ENCODE assay signal across 15 cellular contexts in genomic region chr16:84751947-84752346, GRCh38. TPM values are rescaled to one million over a fixed set of nuclear protein-coding genes. Genes with fewer than 3 reads are reported as not detected.
DNase-seq lines count a peak whose midpoint lies in the region; ATAC-seq, FAIRE-seq and TF ChIP-seq lines count a peak whose summit lies in the region.
"Had no signal": no experiment of that assay in that cellular context is flagged by ENCODE, and none has a peak within 500 bp of the region (broad histone marks: within the 10 kb centered on the region; RNA-seq: fewer than 3 reads in every experiment).

No MANE protein-coding gene starts in this region.

- H3K4me2 ChIP-seq in GM12878 (ENCODE audit: control insufficient read depth, insufficient read depth) = peak overlapping the region; percentile 58

- no TSS peak for BruUV-seq in GM12878 (replicated peaks; lab: Mats Ljungman, UMichigan)

- H3K27ac ChIP-seq in right atrium auricular region (no peak overlapping the region), HL-60 (replicated peaks) (peak overlapping the region; percentile 40; the same call in 1 of the 2 replicates), GM12878 (ENCODE audit: control insufficient read depth, insufficient read depth) (peak overlapping the region; percentile 56), pancreas (no peak overlapping the region)
- H3K27ac ChIP-seq: colonic mucosa, WERI-Rb-1 had no signal

- no peak for TF ChIP-seq RAD21 in GM12878 (IDR thresholded peaks at IDR 0.05; ENCODE audit: insufficient read depth, low read depth, low read length)

- H3K9me3 ChIP-seq in right atrium auricular region (no peaks in the 10 kb centered on the region), GM12878 (replicated peaks; ENCODE audit: control insufficient read depth, insufficient read depth, low read length) (no peaks in the 10 kb centered on the region), pancreas (no peaks in the 10 kb centered on the region)
- H3K9me3 ChIP-seq: colonic mucosa, tibial nerve had no signal

- RAD21 ChIA-PET in GM12878 (lab: Charles Lee; ENCODE audit: unreplicated experiment) = interaction anchor here (0.9 to 8.1 kb wide), 5 partner anchors 12 to 218 kb away, joined by 3 to 84 read pairs (median 52); no protein-coding TSS in a partner anchor

- no peak for ATAC-seq in Right ventricle myocardium superior (ENCODE audit: poor library complexity)
- ATAC-seq in GM12878 = peak; percentile 83
- ATAC-seq in stimulated activated naive CD8-positive, alpha-beta T cell treated with anti-CD3 and anti-CD28 coated beads, Interleukin-15, amount 100 ng/mL, for 72 hours = peak; percentile 89
- ATAC-seq in pancreas = no peak
- ATAC-seq: CD8-positive, alpha-beta T cell had no signal

- POLR2A ChIA-PET in GM12878 (lab: Charles Lee) = interaction anchor here (1.0 to 1.7 kb wide), 3 partner anchors 51 to 201 kb away, joined by 3 to 6 read pairs (median 5); no protein-coding TSS in a partner anchor

- H3K4me1 ChIP-seq in right atrium auricular region = peaks cover 0 to 34% of the 10 kb centered on the region in 2 donors
- peaks cover 54% of the 10 kb centered on the region for H3K4me1 ChIP-seq in GM12878 (ENCODE audit: control insufficient read depth, insufficient read depth, low read length)
- H3K4me1 ChIP-seq in pancreas = peaks cover 0 to 10% (median 3%) of the 10 kb centered on the region in 3 donors

- SMC1A ChIA-PET in GM12878 (lab: Charles Lee; ENCODE audit: uncharacterized antibody, unreplicated experiment) = interaction anchor here (0.9 to 11.2 kb wide), 8 partner anchors 15 to 219 kb away, joined by 3 to 142 read pairs (median 8); no protein-coding TSS in a partner anchor

- DNase-seq in right atrium auricular region (ENCODE audit: low spot score) = peak; percentile 42
- DNase-seq in Right ventricle myocardium superior = no peak
- DNase-seq in HL-60 (ENCODE audit: low read depth in 1 of 2, low spot score in 1 of 2) = peak; percentile 30 to 61
- peak; percentile 70 for DNase-seq in GM12878 (ENCODE audit: low read depth, low spot score)
- DNase-seq in stimulated activated naive CD8-positive, alpha-beta T cell treated with anti-CD3 and anti-CD28 coated beads, Interleukin-15, amount 100 ng/mL, for 72 hours = peak in 1 of 2 donors; percentile 54
- DNase-seq in pancreas = no peak
- no peak for DNase-seq in GDM1 (lab: John Stamatoyannopoulos, UW)
- no peak for DNase-seq in DMS53 (lab: John Stamatoyannopoulos, UW)
- DNase-seq: CD8-positive, alpha-beta T cell; NCI-H526 treated with DMSO at 0.1 percent for 48 hours; WERI-Rb-1 had no signal

- intact Hi-C loops in Right ventricle myocardium superior (cut with DNase I) (loop anchor here (5.0 to 10.0 kb wide), 2 partner anchors 220 to 333 kb away; no protein-coding TSS in a partner anchor), GM12878 (cut with micrococcal nuclease; ENCODE audit: unreplicated experiment) (loop anchor here (10.0 kb wide), 1 partner anchor 143 kb away; no protein-coding TSS in a partner anchor), pancreas (cut with DNase I) (loop anchor here in 1 of 3 donors (5.0 kb wide), 1 partner anchor 200 kb away; no protein-coding TSS in a partner anchor)

- CTCF ChIA-PET in GM12878 (lab: Yijun Ruan, JAX) = interaction anchor here (0.5 to 12.5 kb wide), 8 partner anchors 13 to 219 kb away, joined by 3 to 239 read pairs (median 32); no protein-coding TSS in a partner anchor

- H3K27me3 ChIP-seq in right atrium auricular region = no peaks in the 10 kb centered on the region
- no peaks in the 10 kb centered on the region for H3K27me3 ChIP-seq in HL-60 (ENCODE audit: insufficient read depth, poor library complexity, severe bottlenecking)
- no peaks in the 10 kb centered on the region for H3K27me3 ChIP-seq in GM12878 (replicated peaks in 1 of 2; ENCODE audit: control insufficient read depth in 2 of 2, insufficient read depth in 2 of 2, low read length in 1 of 2)
- no peaks in the 10 kb centered on the region for H3K27me3 ChIP-seq in pancreas
- H3K27me3 ChIP-seq: colonic mucosa, tibial nerve had no signal

- no peaks in the 10 kb centered on the region for H3K9me3 Mint-ChIP-seq in stimulated activated naive CD8-positive, alpha-beta T cell treated with anti-CD3 and anti-CD28 coated beads, Interleukin-15, amount 100 ng/mL, for 72 hours
- H3K9me3 Mint-ChIP-seq: CD8-positive, alpha-beta T cell had no signal

- TF ChIP-seq EP300 in GM12878 (IDR thresholded peaks at IDR 0.05; ENCODE audit: borderline replicate concordance in 1 of 2, control insufficient read depth in 1 of 2, low read depth in 2 of 2, low read length in 2 of 2) = peak in 1 of 2 experiments; percentile 45; a peak in 1 of 4 replicates

- in situ Hi-C loops in GM12878 (cut with MboI) = loop anchor here (5.0 kb wide), 1 partner anchor 220 kb away; no protein-coding TSS in a partner anchor

- H4K20me1 ChIP-seq in GM12878 (ENCODE audit: control insufficient read depth, insufficient read depth) = 0 out of 2 replicates have a peak, but pooled peaks cover 4% of the 10 kb centered on the region

- TF ChIP-seq CTCF in right atrium auricular region (IDR thresholded peaks at IDR 0.05) (no peak), HL-60 (IDR thresholded peaks at IDR 0.05; ENCODE audit: insufficient read depth, low read length) (no peak), GM12878 (IDR thresholded peaks at IDR 0.05 in 2 of 3, conservative IDR thresholded peaks at IDR 0.05 in 1 of 3; ENCODE audit: control insufficient read depth in 2 of 3, extremely low read depth in 1 of 3, insufficient read depth in 1 of 3, low read depth in 3 of 3, low read length in 3 of 3) (no peak), pancreas (IDR thresholded peaks at IDR 0.05) (no peak)

- no peaks in the 10 kb centered on the region for H3K27me3 Mint-ChIP-seq in stimulated activated naive CD8-positive, alpha-beta T cell treated with anti-CD3 and anti-CD28 coated beads, Interleukin-15, amount 100 ng/mL, for 72 hours

- H3K4me1 Mint-ChIP-seq in stimulated activated naive CD8-positive, alpha-beta T cell treated with anti-CD3 and anti-CD28 coated beads, Interleukin-15, amount 100 ng/mL, for 72 hours = peaks cover 78% of the 10 kb centered on the region

- FAIRE-seq in GM12878 (lab: Jason Lieb, UNC) (peak; percentile 62), pancreas (lab: Jason Lieb, UNC) (no peak)
- FAIRE-seq: islet of Langerhans had no signal

- H3K9ac ChIP-seq in GM12878 (ENCODE audit: control insufficient read depth, insufficient read depth, low read length) = no peak overlapping the region

- H2AFZ ChIP-seq in GM12878 (ENCODE audit: control insufficient read depth, low read depth, low read length) = no peak overlapping the region

- H3K36me3 ChIP-seq in right atrium auricular region (no peaks in the 10 kb centered on the region), GM12878 (ENCODE audit: control insufficient read depth in 2 of 2, insufficient read depth in 2 of 2, low read length in 1 of 2) (peaks cover 5 to 9% of the 10 kb centered on the region in 2 experiments; a peak in 3 of 4 replicates), pancreas (no peaks in the 10 kb centered on the region)
- H3K36me3 ChIP-seq: colonic mucosa, tibial nerve, WERI-Rb-1 had no signal

- TF ChIP-seq POLR2A in GM12878 (IDR thresholded peaks at IDR 0.05; ENCODE audit: low read depth, low read length) = no peak

- H3K27ac Mint-ChIP-seq in stimulated activated naive CD8-positive, alpha-beta T cell treated with anti-CD3 and anti-CD28 coated beads, Interleukin-15, amount 100 ng/mL, for 72 hours = peak overlapping the region in 1 of 2 donors; percentile 67

- peaks cover 77% of the 10 kb centered on the region for H3K79me2 ChIP-seq in GM12878 (ENCODE audit: control insufficient read depth, insufficient read depth, low read length)

- H3K4me3 ChIP-seq in right atrium auricular region = no peak overlapping the region
- H3K4me3 ChIP-seq in HL-60 (replicated peaks; ENCODE audit: insufficient read depth, low read length) = no peak overlapping the region
- H3K4me3 ChIP-seq in GM12878 = peak overlapping the region; percentile 28; the same call in 1 of the 2 replicates
- H3K4me3 ChIP-seq in pancreas = no peak overlapping the region
- H3K4me3 ChIP-seq: colonic mucosa, skin epidermis, tibial nerve had no signal

- peak overlapping the region; percentile 29 to 54 for H3K4me3 Mint-ChIP-seq in stimulated activated naive CD8-positive, alpha-beta T cell treated with anti-CD3 and anti-CD28 coated beads, Interleukin-15, amount 100 ng/mL, for 72 hours
- H3K4me3 Mint-ChIP-seq: CD8-positive, alpha-beta T cell had no signal

TF ChIP-seq in GM12878, 131 proteins besides CTCF, POLR2A, EP300 and RAD21 (continues in another document):
- TF ChIP-seq EGR1 (IDR thresholded peaks at IDR 0.05; ENCODE audit: borderline replicate concordance in 1 of 2, low read depth in 2 of 2, low read length in 2 of 2) = no peak
- TF ChIP-seq CHD1 (IDR thresholded peaks at IDR 0.05; ENCODE audit: low read depth, low read length) = no peak
- no peak for TF ChIP-seq STAT3 (IDR thresholded peaks at IDR 0.05; ENCODE audit: low read depth, low read length)
- no peak for TF ChIP-seq NRF1 (conservative IDR thresholded peaks at IDR 0.05; ENCODE audit: low read depth, low read length)

RNA-seq across cellular contexts. Expression of gene USP10, which starts 52.1 kb away (rescaled TPM):
- total RNA-seq in right atrium auricular region = 10 to 100 TPM; 44.9 to 52.3 TPM
- total RNA-seq in Right ventricle myocardium superior = 70.6 TPM
- total RNA-seq in GM12878 (2013; cell fraction: nucleolus; rRNA removed) = 199 and 215 TPM in 2 replicates
- total RNA-seq in GM12878 (2014; rRNA removed) = 70.7 and 77.3 TPM in 2 replicates
- 80.8 and 85.2 TPM in 2 replicates for total RNA-seq in GM12878 (2014; rRNA removed; fragmentation: Illumina TruSeq; extraction: Trizol)
- total RNA-seq in GM12878 (2021) = 119 and 122 TPM in 2 replicates
- 47.5 TPM for polyA plus RNA-seq in GM12878 (2011; ENCODE audit: low read depth)
- 74.7 and 125 TPM in 2 replicates for polyA plus RNA-seq in GM12878 (2011; rRNA removed)
- polyA plus RNA-seq in GM12878 (2011; cell fraction: cytosol; rRNA removed) = 121 and 122 TPM in 2 replicates
- 109 and 126 TPM in 2 replicates for polyA plus RNA-seq in GM12878 (2011; cell fraction: nucleus; rRNA removed)
- 67.1 and 71.5 TPM in 2 replicates for polyA plus RNA-seq in GM12878 (2012)
- 133 and 198 TPM in 2 replicates for polyA plus RNA-seq in GM12878 (2014; fragmentation: Illumina TruSeq; extraction: Trizol)
- 10 to 100 TPM; 46.1 to 47.7 TPM for polyA plus RNA-seq in GM12878 (2014; fragmentation: Nextera tagmentation; extraction: Ambion mirVana)
- 87.5 and 87.9 TPM in 2 replicates for polyA plus RNA-seq in GM12878 (2014; rRNA removed)
- 100 to 1,000 TPM; 143 to 160 TPM for polyA plus RNA-seq in GM12878 (2016; fragmentation: Nextera tagmentation; extraction: Ambion mirVana)
- 227 and 233 TPM in 2 replicates for polyA minus RNA-seq in GM12878 (2011; rRNA and poly(A)+ RNA removed)
- polyA minus RNA-seq in GM12878 (2011; cell fraction: cytosol; rRNA and poly(A)+ RNA removed) = 47.4 and 71.6 TPM in 2 replicates
- 39.7 and 77.1 TPM in 2 replicates for polyA minus RNA-seq in GM12878 (2011; cell fraction: nucleus; rRNA and poly(A)+ RNA removed)
- total RNA-seq in pancreas = 10 to 100 TPM; 22.8 to 40.6 (median 31.5) TPM
- polyA plus RNA-seq in pancreas = 10 to 100 TPM; 11.4 to 18.2 TPM

Comparison
In these comparisons a context has a peak if more than half of its experiments do, and no peak if none do; other contexts are left out.
1. DNase-seq: peak in right atrium auricular region (single experiment), HL-60 (2 of 2) and GM12878 (single experiment); none in Right ventricle myocardium superior (single experiment), pancreas (0 of 6), GDM1 (single experiment) and DMS53 (single experiment).
2. H3K27ac ChIP-seq: peak in HL-60 (single experiment) and GM12878 (single experiment); none in right atrium auricular region (0 of 2) and pancreas (0 of 4).
3. ATAC-seq: peak in GM12878 (single experiment) and stimulated activated naive CD8-positive, alpha-beta T cell treated with anti-CD3 and anti-CD28 coated beads, Interleukin-15, amount 100 ng/mL, for 72 hours (single experiment); none in Right ventricle myocardium superior (single experiment) and pancreas (0 of 4).